ENCODE assay signal across 25 cellular contexts in the genomic region with DNA sequence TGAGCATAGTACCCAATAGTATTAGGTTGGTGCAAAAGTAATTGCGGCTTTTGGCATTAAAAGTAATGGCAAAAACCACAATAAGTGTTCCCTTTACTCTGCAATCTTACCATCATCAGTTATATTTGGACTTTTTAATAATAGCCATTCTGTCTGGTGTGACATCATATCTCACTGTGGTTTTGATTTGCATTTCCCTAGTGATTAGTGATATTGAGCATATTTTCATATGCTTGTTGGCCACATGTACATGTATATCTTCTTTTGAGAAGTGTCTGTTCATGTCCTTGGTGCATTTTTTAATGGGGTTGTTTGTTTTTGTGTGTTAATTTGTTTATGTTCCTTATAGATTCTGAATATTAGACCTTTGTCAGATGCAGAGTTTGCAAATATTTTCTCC.
"Had no signal": no experiment of that assay in that cellular context is flagged by ENCODE, and none has a peak within 500 bp of the region (broad histone marks: within the 10 kb centered on the region; RNA-seq: fewer than 3 reads in every experiment).

No MANE protein-coding gene starts in this region.

- ATAC-seq: left colon; left lung; lower lobe of right lung; naive thymus-derived CD8-positive, alpha-beta T cell; pancreas; right cardiac atrium; stimulated activated effector memory CD8-positive, alpha-beta T cell treated with anti-CD3 and anti-CD28 coated beads, Interleukin-12 subunit alpha, Interleukin-12 subunit beta, amount 100 ng/mL, for 72 hours had no signal

- H3K27ac ChIP-seq: left lung, lower lobe of right lung, pancreas, prostate gland, sigmoid colon, spleen, tibial nerve, uterus had no signal

- H3K9me3 ChIP-seq: left lung, lower lobe of right lung, pancreas, prostate gland, sigmoid colon, spleen, tibial nerve, uterus had no signal

- DNase-seq: hypothalamus; immature natural killer cell; kidney; left colon; left lung; lower lobe of right lung; mammary epithelial cell; mesenchymal stem cell; naive thymus-derived CD8-positive, alpha-beta T cell; nucleus accumbens; pancreas; posterior cingulate gyrus; retina; right cardiac atrium; sigmoid colon; small intestine; spleen; stimulated activated CD4-positive, alpha-beta T cell treated with anti-CD3 and anti-CD28 coated beads, Interleukin-4, amount 100 ng/mL, for 24 hours; stimulated activated naive CD4-positive, alpha-beta T cell; substantia nigra; uterus had no signal

- FAIRE-seq: islet of Langerhans, pancreas, small intestine had no signal

- H3K4me3 ChIP-seq: left lung, lower lobe of right lung, pancreas, prostate gland, sigmoid colon, spleen, tibial nerve, uterus had no signal

- H3K27me3 ChIP-seq: left lung, pancreas, sigmoid colon, spleen, tibial nerve, uterus had no signal

- H3K4me1 ChIP-seq: left lung, lower lobe of right lung, pancreas, prostate gland, sigmoid colon, spleen, tibial nerve, uterus had no signal

- H3K36me3 ChIP-seq: left lung, lower lobe of right lung, pancreas, prostate gland, sigmoid colon, spleen, tibial nerve, uterus had no signal
